Comparison of ENCODE assay signal across 18 cellular contexts in genomic region chr22:26545827-26546226, GRCh38. TPM values are rescaled to one million over a fixed set of nuclear protein-coding genes. Genes with fewer than 3 reads are reported as not detected.
DNase-seq lines count a peak whose midpoint lies in the region; ATAC-seq and TF ChIP-seq lines count a peak whose summit lies in the region.
"Had no signal": no experiment of that assay in that cellular context is flagged by ENCODE, and none has a peak within 500 bp of the region (broad histone marks: within the 10 kb centered on the region; RNA-seq: fewer than 3 reads in every experiment).

No MANE protein-coding gene starts in this region.

- H3K4me1 ChIP-seq in right cardiac atrium (ENCODE audit: control insufficient read depth, insufficient read depth, low read length) (peaks cover 4% of the 10 kb centered on the region), OCI-LY1 (ENCODE audit: insufficient read depth, low read length, severe bottlenecking) (peaks cover 69% of the 10 kb centered on the region), mucosa of descending colon (ENCODE audit: low read depth) (no peaks in the 10 kb centered on the region)

- H3K27me3 ChIP-seq in right cardiac atrium (ENCODE audit: control insufficient read depth, insufficient read depth), result no peaks in the 10 kb centered on the region
- no peaks in the 10 kb centered on the region for H3K27me3 ChIP-seq in OCI-LY1 (ENCODE audit: insufficient read depth, low read length)
- H3K27me3 ChIP-seq: neutrophil, vagina had no signal

- H3K27ac ChIP-seq in right cardiac atrium (ENCODE audit: low read length) (peak overlapping the region; percentile 11), OCI-LY1 (ENCODE audit: low read depth, low read length, poor library complexity, severe bottlenecking) (peak overlapping the region; percentile 14)
- H3K27ac ChIP-seq: vagina, VCaP had no signal

- no peak for TF ChIP-seq CTCF in OCI-LY1 (IDR thresholded peaks at IDR 0.05; ENCODE audit: low read length)
- no peak for TF ChIP-seq CTCF in mucosa of descending colon (IDR thresholded peaks at IDR 0.05)

- no peak for DNase-seq in right cardiac atrium
- no peak for DNase-seq in left cardiac atrium
- DNase-seq in immature natural killer cell, result no peak
- DNase-seq in NCI-H345 treated with DMSO at 0.1 percent for 48 hours (lab: John Stamatoyannopoulos, UW; ENCODE audit: unreplicated experiment), result no peak
- DNase-seq in mucosa of descending colon, result no peak
- DNase-seq in activated naive CD4-positive, alpha-beta T cell (lab: John Stamatoyannopoulos, UW), result no peak
- DNase-seq: activated gamma-delta T cell treated with Interleukin-2 at 50 U/mL for 16 hours, amniotic stem cell, cortex of kidney, DMS 273 treated with DMSO at 0.1 percent for 48 hours, kidney, NCI-H1048, NCI-H345 had no signal

- no peak overlapping the region for H3K4me2 ChIP-seq in OCI-LY1 (ENCODE audit: low read length)

- H3K9me2 ChIP-seq in OCI-LY1 (ENCODE audit: low read depth, low read length), result no peaks in the 10 kb centered on the region

- WGBS in right cardiac atrium, result 81% methylated on average over 5 of the region's 5 CpGs

- no peaks in the 10 kb centered on the region for H3F3A ChIP-seq in OCI-LY1 (ENCODE audit: insufficient read depth, low read length)

- H3K36me3 ChIP-seq in OCI-LY1 (ENCODE audit: insufficient read depth, low read length) (peaks cover 36% of the 10 kb centered on the region), mucosa of descending colon (ENCODE audit: low read depth) (no peaks in the 10 kb centered on the region)

- ATAC-seq in right cardiac atrium, result no peak
- ATAC-seq in left cardiac atrium, result no peak
- no peak for ATAC-seq in mucosa of descending colon
- ATAC-seq: SK-N-SH treated with all-trans-retinoic acid at 6 μM for 48 hours had no signal

- H3K4me1 Mint-ChIP-seq in immature natural killer cell, result peaks cover 75 to 85% of the 10 kb centered on the region in 2 donors

- H3K27ac Mint-ChIP-seq in immature natural killer cell, result peak overlapping the region; percentile 74 to 97 (median 94)

- no peak overlapping the region for H2AFZ ChIP-seq in OCI-LY1 (ENCODE audit: low read length)

- H4K20me1 ChIP-seq in OCI-LY1 (ENCODE audit: insufficient read depth, low read length), result no peaks in the 10 kb centered on the region

- H3K36me3 Mint-ChIP-seq in immature natural killer cell, result peaks cover 8 to 26% (median 14%) of the 10 kb centered on the region in 3 donors

- no peak overlapping the region for H3K9ac ChIP-seq in OCI-LY1 (ENCODE audit: low read length)

- H3K79me2 ChIP-seq in OCI-LY1 (ENCODE audit: insufficient read depth, low read length), result no peaks in the 10 kb centered on the region

- no peaks in the 10 kb centered on the region for H3K9me3 ChIP-seq in right cardiac atrium (ENCODE audit: control insufficient read depth, low read length)
- H3K9me3 ChIP-seq in OCI-LY1 (ENCODE audit: low read length), result no peaks in the 10 kb centered on the region
- no peaks in the 10 kb centered on the region for H3K9me3 ChIP-seq in mucosa of descending colon
- H3K9me3 ChIP-seq: neutrophil, vagina had no signal

- H3K4me3 ChIP-seq in right cardiac atrium (ENCODE audit: low read length), result no peak overlapping the region
- no peak overlapping the region for H3K4me3 ChIP-seq in OCI-LY1 (ENCODE audit: low read depth, low read length, poor library complexity, severe bottlenecking)
- no peak overlapping the region for H3K4me3 ChIP-seq in mucosa of descending colon
- H3K4me3 ChIP-seq: vagina had no signal

- H3K9me3 Mint-ChIP-seq in immature natural killer cell, result no peaks in the 10 kb centered on the region

- peak overlapping the region; percentile 30 to 80 (median 42) for H3K4me3 Mint-ChIP-seq in immature natural killer cell

- peaks cover 2 to 3% (median 3%) of the 10 kb centered on the region in 3 donors for H3K27me3 Mint-ChIP-seq in immature natural killer cell (ENCODE audit: low read depth in 3 of 3)

- intact Hi-C loops in right cardiac atrium (cut with DNase I) (no loop called here), left cardiac atrium (cut with DNase I) (no loop called here), mucosa of descending colon (cut with DNase I, micrococcal nuclease) (no loop called here)

RNA-seq across cellular contexts. Expression of gene TFIP11, which starts 33.6 kb away (rescaled TPM):
- total RNA-seq in right cardiac atrium (10 to 100 TPM; 19.8 to 28.7 (median 25.4) TPM), left cardiac atrium (10 to 100 TPM; 19.9 to 20.4 TPM), mucosa of descending colon (10 to 100 TPM; 26.2 to 39.1 (median 34.6) TPM)
- polyA plus RNA-seq in right cardiac atrium (15.2 TPM), immature natural killer cell (10 to 100 TPM; 16.3 to 59.9 (median 18.0) TPM)

RNA-seq across cellular contexts. Expression of gene TPST2, which starts 44.1 kb away (rescaled TPM):
- total RNA-seq in right cardiac atrium, result 10 to 100 TPM; 30.5 to 55.2 (median 36.9) TPM
- polyA plus RNA-seq in right cardiac atrium, result 27.6 TPM
- total RNA-seq in left cardiac atrium, result 10 to 100 TPM; 22.1 to 36.5 TPM
- 100 to 1,000 TPM; 352 to 519 (median 512) TPM for polyA plus RNA-seq in immature natural killer cell
- 10 to 100 TPM in 2 of 3 donors, 1 to 10 TPM in 1; 9.2 to 13.9 (median 11.7) TPM for total RNA-seq in mucosa of descending colon
